Comparison of ENCODE assay signal across 1 cellular context in the genomic region with DNA sequence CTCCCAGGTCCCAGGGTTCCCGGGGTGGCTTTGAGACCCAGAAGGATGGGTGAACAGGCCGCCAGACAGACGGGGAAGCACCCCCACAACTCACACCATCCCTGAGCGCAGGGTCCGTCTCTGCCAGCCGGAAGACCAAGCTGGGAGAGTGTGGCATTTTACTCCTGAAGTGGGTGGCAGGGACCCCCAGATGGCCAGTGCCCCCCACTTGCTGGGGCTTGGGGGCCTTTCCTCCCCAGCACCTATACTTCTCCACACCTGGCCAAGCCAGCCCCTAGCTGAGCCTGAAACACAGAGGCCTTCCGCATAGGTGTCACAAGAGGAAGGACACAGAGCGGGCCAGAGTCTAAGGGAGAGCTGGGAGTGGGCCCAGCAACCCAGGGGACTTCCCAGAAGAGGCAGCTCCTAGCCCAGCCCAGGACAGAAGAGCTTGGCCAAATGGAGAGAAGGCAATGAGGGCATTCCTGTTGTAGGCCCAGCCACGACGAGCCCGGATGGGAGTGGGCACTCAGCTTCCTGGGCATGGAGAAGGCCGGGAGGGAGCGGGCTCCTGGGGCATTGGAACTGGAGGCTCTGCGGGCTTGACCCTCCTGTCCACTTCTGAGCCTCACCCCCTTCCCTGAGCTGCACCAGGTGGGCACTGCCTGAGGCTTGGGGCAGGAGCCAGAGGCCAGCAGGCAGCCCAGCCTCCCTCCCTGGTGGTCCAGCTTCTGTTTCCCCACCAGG.
TF ChIP-seq lines count a peak whose summit lies in the region.

No MANE protein-coding gene starts in this region.

TF ChIP-seq in HCT116, 20 proteins besides CTCF, POLR2A, EP300 and RAD21:
- TF ChIP-seq SP1 (IDR thresholded peaks at IDR 0.05; ENCODE audit: low read depth) = no peak
- no peak for TF ChIP-seq ZFX (IDR thresholded peaks at IDR 0.05)
- no peak for TF ChIP-seq SRF (IDR thresholded peaks at IDR 0.05; ENCODE audit: low read depth)
- no peak for TF ChIP-seq FOSL1 (IDR thresholded peaks at IDR 0.05; ENCODE audit: low read depth)
- no peak for TF ChIP-seq ZNF274 (IDR thresholded peaks at IDR 0.05; ENCODE audit: low read depth, low read length)
- TF ChIP-seq JUND (IDR thresholded peaks at IDR 0.05) = no peak
- no peak for TF ChIP-seq EGR1 (IDR thresholded peaks at IDR 0.05; ENCODE audit: low read depth)
- TF ChIP-seq CEBPB (IDR thresholded peaks at IDR 0.05; ENCODE audit: low read depth) = no peak
- no peak for TF ChIP-seq SIN3A (IDR thresholded peaks at IDR 0.05; ENCODE audit: low read depth)
- no peak for TF ChIP-seq YY1 (IDR thresholded peaks at IDR 0.05; ENCODE audit: extremely low read depth, insufficient replicate concordance, low read depth, low read length)
TF ChIP-seq in HCT116: peak in this region for 0.
